In genomic region chr17:45135192-45135977, GRCh38 we compare ENCODE assay signal across 8 cellular contexts. TPM values are rescaled to one million over a fixed set of nuclear protein-coding genes. Genes with fewer than 3 reads are reported as not detected.
A peak's percentile ranks its signal among the peaks of the same experiment; 100 is the strongest.
DNase-seq lines count a peak whose midpoint lies in the region; ATAC-seq, FAIRE-seq and TF ChIP-seq lines count a peak whose summit lies in the region.

Gene ACBD4, plus strand, starts transcription at chr17:45135687. Its CDS starts 458 bp downstream, at chr17:45136145.

- intact Hi-C loops in HepG2 (cut with micrococcal nuclease; ENCODE audit: unreplicated experiment) = loop anchor here (1.0 to 5.0 kb wide), 4 partner anchors 13 to 181 kb away; partner anchors contain the start of genes HEXIM1 and MAP3K14

- FAIRE-seq in HepG2 (lab: Jason Lieb, UNC) = peak; percentile 100

- peaks cover 43% of the 10 kb centered on the region for H3K4me1 ChIP-seq in HepG2 (ENCODE audit: insufficient read depth, low read length)

- H3K27me3 ChIP-seq in HepG2 (ENCODE audit: control insufficient read depth in 1 of 2, insufficient read depth in 2 of 2, low read length in 2 of 2) = no peaks in the 10 kb centered on the region

- WGBS in HepG2 (ENCODE audit: low lambda C conversion rate) = 7% methylated on average over 28 of the region's 40 CpGs

- H3K4me3 ChIP-seq in HepG2 (replicated peaks in 1 of 3; ENCODE audit: insufficient read depth in 1 of 3, low read depth in 2 of 3, low read length in 3 of 3) = peak within 1 kb of the TSS; percentile 70 to 83 (median 78)

- TF ChIP-seq POLR2A in HepG2 (IDR thresholded peaks at IDR 0.05; ENCODE audit: insufficient read depth in 1 of 2, low read depth in 2 of 2, low read length in 2 of 2) = peak; percentile 71 to 97

- no TSS peak for BruUV-seq in HepG2 (replicated peaks; lab: Mats Ljungman, UMichigan)

- ATAC-seq in GM19351 (IDR thresholded peaks at IDR 0.05; ENCODE audit: unreplicated experiment) (peak; percentile 81), HG03558 (IDR thresholded peaks at IDR 0.05; ENCODE audit: extremely low read depth, unreplicated experiment) (peak; percentile 50), HepG2 (peak; percentile 85)

- H3K9me3 ChIP-seq in HepG2 (ENCODE audit: low read length) = no peaks in the 10 kb centered on the region

- in situ Hi-C loops in HepG2 (cut with HindIII; ENCODE audit: extremely low pct_ligation_motif_present, low pct_unique_long_range_greater_than_20kb) = loop anchor here (10.0 kb wide), 1 partner anchor 239 kb away; no protein-coding TSS in a partner anchor

- H3K4me2 ChIP-seq in HepG2 (ENCODE audit: low read depth, low read length) = peak within 1 kb of the TSS; percentile 100

- POLR2A ChIA-PET in HepG2 (lab: Yijun Ruan, JAX) = interaction anchor here (0.7 to 7.1 kb wide), 26 partner anchors 8 to 272 kb away, joined by 3 to 217 read pairs (median 4); partner anchors contain the start of genes HEXIM1, HEXIM2 and NMT1

- H2AFZ ChIP-seq in HepG2 (ENCODE audit: low read length) = no peak within 1 kb of the TSS

- peaks cover 20% of the 10 kb centered on the region for H3K79me2 ChIP-seq in HepG2 (ENCODE audit: insufficient read depth, low read length)

- peak; percentile 100 for TF ChIP-seq CTCF in HepG2 (CRISPR knock-in tag; IDR thresholded peaks at IDR 0.05)

- peak within 1 kb of the TSS; percentile 84 for H3K9ac ChIP-seq in HepG2 (ENCODE audit: insufficient read depth, low read depth, low read length)

- peak; percentile 99 for DNase-seq in CD1c-positive myeloid dendritic cell (ENCODE audit: extremely low spot score)
- peak; percentile 98 for DNase-seq in NCI-H748 (lab: John Stamatoyannopoulos, UW; ENCODE audit: unreplicated experiment)
- peak; percentile 97 to 100 for DNase-seq in activated CD4-positive, alpha-beta T cell treated with anti-CD3 and anti-CD28 coated beads, Interleukin-2, amount 50 U/mL, for 24 hours (ENCODE audit: low read depth in 1 of 2, low spot score in 1 of 2)
- peak; percentile 99 for DNase-seq in dermis blood vessel endothelial cell
- peak; percentile 100 for DNase-seq in HepG2 (ENCODE audit: low spot score)
- peak; percentile 96 for DNase-seq in stimulated activated CD4-positive, alpha-beta T cell treated with anti-CD3 and anti-CD28 coated beads, Interleukin-4, amount 100 ng/mL, for 1 hour

- H3K36me3 ChIP-seq in HepG2 (replicated peaks in 1 of 2; ENCODE audit: control insufficient read depth in 1 of 2, insufficient read depth in 2 of 2, low read length in 2 of 2) = peaks cover 2 to 5% of the 10 kb centered on the region in 2 experiments; a peak in 4 of 5 replicates

- TF ChIP-seq EP300 in HepG2 (IDR thresholded peaks at IDR 0.05; ENCODE audit: low read depth in 2 of 2, low read length in 2 of 2) (peak in 1 of 2 experiments; percentile 41; a peak in 2 of 4 replicates), HepG2 (CRISPR knock-in tag; IDR thresholded peaks at IDR 0.05; ENCODE audit: borderline replicate concordance) (peak; percentile 64; the same call in 1 of the 2 replicates)

- CTCF ChIA-PET in HepG2 (lab: Yijun Ruan, JAX; ENCODE audit: low intra/inter-chr PET ratio, low total read pairs) = interaction anchor here (0.7 to 4.9 kb wide), 23 partner anchors 11 to 216 kb away, joined by 3 to 303 read pairs (median 7); partner anchors contain the start of genes HEXIM1 and HEXIM2

- H3K27ac ChIP-seq in HepG2 (ENCODE audit: extremely low read length, insufficient read depth, low read length) = peak within 1 kb of the TSS; percentile 64

- peak; percentile 100 for TF ChIP-seq RAD21 in HepG2 (CRISPR knock-in tag; IDR thresholded peaks at IDR 0.05)

- no peaks in the 10 kb centered on the region for H4K20me1 ChIP-seq in HepG2 (ENCODE audit: insufficient read depth, low read length)

TF ChIP-seq in HepG2, 621 proteins besides CTCF, POLR2A, EP300 and RAD21 (continues in another document):
- no peak for TF ChIP-seq ZNF878 (CRISPR knock-in tag; IDR thresholded peaks at IDR 0.05)
- TF ChIP-seq ZNF556 (CRISPR knock-in tag; IDR thresholded peaks at IDR 0.05; ENCODE audit: borderline replicate concordance) = peak; percentile 92; the same call in 1 of the 2 replicates
- TF ChIP-seq ZNF563 (CRISPR knock-in tag; IDR thresholded peaks at IDR 0.05) = peak; percentile 98
- TF ChIP-seq TFDP1 (CRISPR knock-in tag; IDR thresholded peaks at IDR 0.05; ENCODE audit: borderline replicate concordance) = peak; percentile 83; the same call in 1 of the 2 replicates
- TF ChIP-seq RFXAP (CRISPR knock-in tag; IDR thresholded peaks at IDR 0.05; ENCODE audit: borderline replicate concordance) = peak; percentile 84; the same call in 1 of the 2 replicates
- TF ChIP-seq, protein P1, sequence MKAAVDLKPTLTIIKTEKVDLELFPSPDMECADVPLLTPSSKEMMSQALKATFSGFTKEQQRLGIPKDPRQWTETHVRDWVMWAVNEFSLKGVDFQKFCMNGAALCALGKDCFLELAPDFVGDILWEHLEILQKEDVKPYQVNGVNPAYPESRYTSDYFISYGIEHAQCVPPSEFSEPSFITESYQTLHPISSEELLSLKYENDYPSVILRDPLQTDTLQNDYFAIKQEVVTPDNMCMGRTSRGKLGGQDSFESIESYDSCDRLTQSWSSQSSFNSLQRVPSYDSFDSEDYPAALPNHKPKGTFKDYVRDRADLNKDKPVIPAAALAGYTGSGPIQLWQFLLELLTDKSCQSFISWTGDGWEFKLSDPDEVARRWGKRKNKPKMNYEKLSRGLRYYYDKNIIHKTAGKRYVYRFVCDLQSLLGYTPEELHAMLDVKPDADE (CRISPR knock-in tag; IDR thresholded peaks at IDR 0.05) = no peak
- 0 out of 2 replicates have a peak, but pooled peaks have one; percentile 53 for TF ChIP-seq ZNF34 (CRISPR knock-in tag; IDR thresholded peaks at IDR 0.05; ENCODE audit: borderline replicate concordance)
- TF ChIP-seq MYC (CRISPR knock-in tag; IDR thresholded peaks at IDR 0.05; ENCODE audit: borderline replicate concordance) = peak; percentile 88
- no peak for TF ChIP-seq MATR3 (CRISPR knock-in tag; IDR thresholded peaks at IDR 0.05)
- TF ChIP-seq SRSF1 (optimal IDR thresholded peaks at IDR 0.05; ENCODE audit: low read depth, low read length) = peak; percentile 64
- peak; percentile 62 for TF ChIP-seq U2AF1 (optimal IDR thresholded peaks at IDR 0.05; ENCODE audit: low read depth, low read length)
- TF ChIP-seq FOSL1 (CRISPR knock-in tag; IDR thresholded peaks at IDR 0.05; ENCODE audit: borderline replicate concordance) = no peak
- TF ChIP-seq, protein P2, sequence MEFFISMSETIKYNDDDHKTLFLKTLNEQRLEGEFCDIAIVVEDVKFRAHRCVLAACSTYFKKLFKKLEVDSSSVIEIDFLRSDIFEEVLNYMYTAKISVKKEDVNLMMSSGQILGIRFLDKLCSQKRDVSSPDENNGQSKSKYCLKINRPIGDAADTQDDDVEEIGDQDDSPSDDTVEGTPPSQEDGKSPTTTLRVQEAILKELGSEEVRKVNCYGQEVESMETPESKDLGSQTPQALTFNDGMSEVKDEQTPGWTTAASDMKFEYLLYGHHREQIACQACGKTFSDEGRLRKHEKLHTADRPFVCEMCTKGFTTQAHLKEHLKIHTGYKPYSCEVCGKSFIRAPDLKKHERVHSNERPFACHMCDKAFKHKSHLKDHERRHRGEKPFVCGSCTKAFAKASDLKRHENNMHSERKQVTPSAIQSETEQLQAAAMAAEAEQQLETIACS (CRISPR knock-in tag; IDR thresholded peaks at IDR 0.05) = no peak
- peak; percentile 82 for TF ChIP-seq ZSCAN25 (CRISPR knock-in tag; IDR thresholded peaks at IDR 0.05)
- TF ChIP-seq TAF1 (CRISPR knock-in tag; IDR thresholded peaks at IDR 0.05) = peak; percentile 89
- peak; percentile 92 for TF ChIP-seq NFKB2 (CRISPR knock-in tag; IDR thresholded peaks at IDR 0.05; ENCODE audit: borderline replicate concordance)
- TF ChIP-seq ISL2 (CRISPR knock-in tag; IDR thresholded peaks at IDR 0.05) = peak; percentile 68; the same call in 1 of the 2 replicates
- TF ChIP-seq PAX8 (CRISPR knock-in tag; IDR thresholded peaks at IDR 0.05; ENCODE audit: borderline replicate concordance) = peak; percentile 81; the same call in 1 of the 2 replicates
- peak; percentile 73; the same call in 1 of the 2 replicates for TF ChIP-seq CHD4 (IDR thresholded peaks at IDR 0.05; ENCODE audit: borderline replicate concordance, low read length)
- TF ChIP-seq DR1 (CRISPR knock-in tag; IDR thresholded peaks at IDR 0.05) = peak; percentile 45

RNA-seq across cellular contexts. Expression of gene ACBD4, which starts in this region (rescaled TPM):
- 4.5 and 4.9 TPM in 2 replicates for total RNA-seq in dermis blood vessel endothelial cell
- total RNA-seq in HepG2 (2016; rRNA removed; fragmentation: Illumina TruSeq; extraction: Trizol) = 8.8 and 16.1 TPM in 2 replicates
- 8.0 and 13.0 TPM in 2 replicates for total RNA-seq in HepG2 (2016; cell fraction: cytosol; rRNA removed; fragmentation: Illumina TruSeq; extraction: Trizol; ENCODE audit: low read depth)
- 9.5 and 14.6 TPM in 2 replicates for total RNA-seq in HepG2 (2016; cell fraction: insoluble cytoplasmic fraction; rRNA removed; fragmentation: Illumina TruSeq; extraction: Trizol)
- total RNA-seq in HepG2 (2016; cell fraction: membrane; rRNA removed; fragmentation: Illumina TruSeq; extraction: Trizol) = 12.4 and 18.3 TPM in 2 replicates
- 15.2 and 17.1 TPM in 2 replicates for total RNA-seq in HepG2 (2016; cell fraction: nucleus; rRNA removed; fragmentation: Illumina TruSeq; extraction: Trizol)
- 26.9 and 34.1 TPM in 2 replicates for polyA plus RNA-seq in HepG2 (2011; rRNA removed)
- 12.2 and 17.4 TPM in 2 replicates for polyA plus RNA-seq in HepG2 (2011; cell fraction: cytosol; rRNA removed)
- polyA plus RNA-seq in HepG2 (2011; cell fraction: nucleus; rRNA removed) = 71.5 and 77.5 TPM in 2 replicates
- 16.9 and 20.5 TPM in 2 replicates for polyA plus RNA-seq in HepG2 (2012)
- polyA plus RNA-seq in HepG2 (2016; cell fraction: cytosol; fragmentation: Illumina TruSeq; extraction: Trizol; ENCODE audit: low read depth) = 9.2 and 14.3 TPM in 2 replicates
- polyA plus RNA-seq in HepG2 (2016; cell fraction: insoluble cytoplasmic fraction; fragmentation: Illumina TruSeq; extraction: Trizol; ENCODE audit: low read depth) = 9.9 and 13.7 TPM in 2 replicates
- polyA plus RNA-seq in HepG2 (2016; cell fraction: membrane; fragmentation: Illumina TruSeq; extraction: Trizol; ENCODE audit: low read depth) = 10.5 and 15.2 TPM in 2 replicates
- polyA plus RNA-seq in HepG2 (2016; cell fraction: nucleus; fragmentation: Illumina TruSeq; extraction: Trizol; ENCODE audit: insufficient read depth, low read depth) = 36.2 and 39.6 TPM in 2 replicates
- 6.9 and 21.9 TPM in 2 replicates for polyA minus RNA-seq in HepG2 (2011; rRNA and poly(A)+ RNA removed; ENCODE audit: low replicate concordance)
- 8.3 and 8.4 TPM in 2 replicates for polyA minus RNA-seq in HepG2 (2011; cell fraction: cytosol; rRNA and poly(A)+ RNA removed)
- polyA minus RNA-seq in HepG2 (2011; cell fraction: nucleus; rRNA and poly(A)+ RNA removed) = 26.9 and 36.2 TPM in 2 replicates

Comparison
In these comparisons a context has a peak if more than half of its experiments do, and no peak if none do; other contexts are left out.
1. Peak in every context shown above with its lines: DNase-seq, ATAC-seq, H3K4me3 ChIP-seq and H3K27ac ChIP-seq.